In genomic region chr3:140440446-140440845, GRCh38 we compare ENCODE assay signal across 17 cellular contexts.
"Had no signal": no experiment of that assay in that cellular context is flagged by ENCODE, and none has a peak within 500 bp of the region (broad histone marks: within the 10 kb centered on the region; RNA-seq: fewer than 3 reads in every experiment).

No MANE protein-coding gene starts in this region.

- H3K79me2 ChIP-seq: hepatocyte had no signal

- H3K27me3 Mint-ChIP-seq: activated T-cell treated with anti-CD3 and anti-CD28 coated beads, Interleukin-2, amount 50 U/mL, for 24 hours had no signal

- ATAC-seq: activated CD8-positive, alpha-beta memory T cell treated with anti-CD3 and anti-CD28 coated beads, Interleukin-2, amount 10 ng/mL, durations not matched to agents 7 days and 5 days; mucosa of descending colon; stimulated activated effector memory CD8-positive, alpha-beta T cell treated with anti-CD3 and anti-CD28 coated beads, Interleukin-12 subunit alpha, Interleukin-12 subunit beta, amount 100 ng/mL, for 72 hours had no signal

- H3K4me1 ChIP-seq: uterus had no signal

- H3K4me1 Mint-ChIP-seq: activated CD8-positive, alpha-beta memory T cell treated with anti-CD3 and anti-CD28 coated beads, Interleukin-2, amount 10 ng/mL, durations not matched to agents 7 days and 5 days; activated naive CD4-positive, alpha-beta T cell treated with anti-CD3 and anti-CD28 coated beads, Interleukin-2, amount 50 U/mL, for 24 hours; natural killer cell; stimulated activated effector memory CD8-positive, alpha-beta T cell treated with anti-CD3 and anti-CD28 coated beads, Interleukin-12 subunit alpha, Interleukin-12 subunit beta, amount 100 ng/mL, for 72 hours had no signal

- H2AFZ ChIP-seq: hepatocyte had no signal

- H3K36me3 ChIP-seq: right atrium auricular region, tibial artery, uterus had no signal

- H3K9me3 Mint-ChIP-seq: activated naive CD4-positive, alpha-beta T cell treated with anti-CD3 and anti-CD28 coated beads, Interleukin-2, amount 50 U/mL, for 24 hours; activated T-cell treated with anti-CD3 and anti-CD28 coated beads, Interleukin-2, amount 50 U/mL, for 24 hours; brain; natural killer cell; stimulated activated effector memory CD8-positive, alpha-beta T cell treated with anti-CD3 and anti-CD28 coated beads, Interleukin-12 subunit alpha, Interleukin-12 subunit beta, amount 100 ng/mL, for 72 hours; T-helper 2 cell treated with Interferon-gamma antibody and Interleukin-4, amounts not matched to agents 5 μg/mL and 100 μg/mL, for 36 hours had no signal

- H3K9me3 ChIP-seq: mucosa of descending colon, right atrium auricular region, tibial artery, uterus had no signal

- H3K4me2 ChIP-seq: hepatocyte had no signal

- H3K4me3 Mint-ChIP-seq: activated CD8-positive, alpha-beta memory T cell treated with anti-CD3 and anti-CD28 coated beads, Interleukin-2, amount 10 ng/mL, durations not matched to agents 7 days and 5 days; activated naive CD4-positive, alpha-beta T cell treated with anti-CD3 and anti-CD28 coated beads, Interleukin-2, amount 50 U/mL, for 24 hours; activated T-cell treated with anti-CD3 and anti-CD28 coated beads, Interleukin-2, amount 50 U/mL, for 24 hours; brain; natural killer cell; stimulated activated effector memory CD8-positive, alpha-beta T cell treated with anti-CD3 and anti-CD28 coated beads, Interleukin-12 subunit alpha, Interleukin-12 subunit beta, amount 100 ng/mL, for 72 hours; T-helper 2 cell treated with Interferon-gamma antibody and Interleukin-4, amounts not matched to agents 5 μg/mL and 100 μg/mL, for 36 hours had no signal

- H3K27me3 ChIP-seq: hepatocyte, right atrium auricular region, tibial artery, uterus had no signal

- DNase-seq: activated CD4-positive, alpha-beta T cell treated with anti-CD3 and anti-CD28 coated beads for 1 hour; activated CD4-positive, alpha-beta T cell treated with anti-CD3 and anti-CD28 coated beads, Interleukin-2, amount 50 U/mL, for 48 hours; activated CD8-positive, alpha-beta memory T cell treated with anti-CD3 and anti-CD28 coated beads, Interleukin-2, amount 10 ng/mL, durations not matched to agents 7 days and 5 days; activated effector memory CD4-positive, alpha-beta T cell treated with Interleukin-2 at 50 U/mL for 16 hours; activated T-cell treated with anti-CD3 and anti-CD28 coated beads, Interleukin-2, amount 50 U/mL, for 24 hours; mucosa of descending colon; natural killer cell; posterior cingulate gyrus; tibial artery had no signal

- H3K27ac ChIP-seq: hepatocyte, right atrium auricular region, tibial artery, uterus had no signal

- H3K4me3 ChIP-seq: hepatocyte, lung, mucosa of descending colon, right atrium auricular region, tibial artery, uterus had no signal

- H3K36me3 Mint-ChIP-seq: activated CD8-positive, alpha-beta memory T cell treated with anti-CD3 and anti-CD28 coated beads, Interleukin-2, amount 10 ng/mL, durations not matched to agents 7 days and 5 days; activated naive CD4-positive, alpha-beta T cell treated with anti-CD3 and anti-CD28 coated beads, Interleukin-2, amount 50 U/mL, for 24 hours; brain; natural killer cell; stimulated activated effector memory CD8-positive, alpha-beta T cell treated with anti-CD3 and anti-CD28 coated beads, Interleukin-12 subunit alpha, Interleukin-12 subunit beta, amount 100 ng/mL, for 72 hours had no signal

- H3K27ac Mint-ChIP-seq: activated CD8-positive, alpha-beta memory T cell treated with anti-CD3 and anti-CD28 coated beads, Interleukin-2, amount 10 ng/mL, durations not matched to agents 7 days and 5 days; activated naive CD4-positive, alpha-beta T cell treated with anti-CD3 and anti-CD28 coated beads, Interleukin-2, amount 50 U/mL, for 24 hours; activated T-cell treated with anti-CD3 and anti-CD28 coated beads, Interleukin-2, amount 50 U/mL, for 24 hours; brain; natural killer cell; stimulated activated effector memory CD8-positive, alpha-beta T cell treated with anti-CD3 and anti-CD28 coated beads, Interleukin-12 subunit alpha, Interleukin-12 subunit beta, amount 100 ng/mL, for 72 hours; T-helper 2 cell treated with Interferon-gamma antibody and Interleukin-4, amounts not matched to agents 5 μg/mL and 100 μg/mL, for 36 hours had no signal
